ENCODE assay signal across 6 cellular contexts in genomic region chr19:45717983-45718650, GRCh38. TPM values are rescaled to one million over a fixed set of nuclear protein-coding genes. Genes with fewer than 3 reads are reported as not detected.
A peak's percentile ranks its signal among the peaks of the same experiment; 100 is the strongest.
DNase-seq lines count a peak whose midpoint lies in the region; ATAC-seq and TF ChIP-seq lines count a peak whose summit lies in the region.

No MANE protein-coding gene starts in this region.

- no peaks in the 10 kb centered on the region for H3K9me3 Mint-ChIP-seq in stimulated activated memory B cell treated with anti-CD40 and anti-IgM and Interleukin-4, amounts not matched to agents 10 μg/mL and 1 μg/mL and 100 μg/mL, for 72 hours

- peaks cover 15 to 80% (median 25%) of the 10 kb centered on the region in 3 donors for H3K4me1 ChIP-seq in esophagus squamous epithelium

- intact Hi-C loops in esophagus squamous epithelium (cut with DNase I): loop anchor here (10.0 kb wide), 1 partner anchor 47 kb away; the partner anchor contains the start of gene SIX5

- H3K9me3 ChIP-seq in esophagus squamous epithelium: no peaks in the 10 kb centered on the region

- no peak for ATAC-seq in stimulated activated memory B cell treated with anti-CD40 and anti-IgM and Interleukin-4, amounts not matched to agents 10 μg/mL and 1 μg/mL and 100 μg/mL, for 72 hours
- no peak for ATAC-seq in GM18498 (IDR thresholded peaks at IDR 0.05; ENCODE audit: unreplicated experiment)
- ATAC-seq in HG03571 (IDR thresholded peaks at IDR 0.05; ENCODE audit: unreplicated experiment): no peak
- no peak for ATAC-seq in HG03095 (IDR thresholded peaks at IDR 0.05; ENCODE audit: unreplicated experiment)

- H3K4me1 Mint-ChIP-seq in stimulated activated memory B cell treated with anti-CD40 and anti-IgM and Interleukin-4, amounts not matched to agents 10 μg/mL and 1 μg/mL and 100 μg/mL, for 72 hours: peaks cover 38% of the 10 kb centered on the region

- peak overlapping the region; percentile 94 for H3K4me3 Mint-ChIP-seq in stimulated activated memory B cell treated with anti-CD40 and anti-IgM and Interleukin-4, amounts not matched to agents 10 μg/mL and 1 μg/mL and 100 μg/mL, for 72 hours

- WGBS in esophagus squamous epithelium, 2 donors: 53% methylated on average over 9 to 11 of the region's 12 CpGs

- no peak for TF ChIP-seq CTCF in esophagus squamous epithelium (IDR thresholded peaks at IDR 0.05)

- H3K4me3 ChIP-seq in esophagus squamous epithelium: peak overlapping the region; percentile 47 to 72 (median 64)

- peaks cover 34% of the 10 kb centered on the region for H3K36me3 Mint-ChIP-seq in stimulated activated memory B cell treated with anti-CD40 and anti-IgM and Interleukin-4, amounts not matched to agents 10 μg/mL and 1 μg/mL and 100 μg/mL, for 72 hours

- peak overlapping the region; percentile 87 to 96 (median 92) for H3K27ac ChIP-seq in esophagus squamous epithelium

- H3K27me3 Mint-ChIP-seq in stimulated activated memory B cell treated with anti-CD40 and anti-IgM and Interleukin-4, amounts not matched to agents 10 μg/mL and 1 μg/mL and 100 μg/mL, for 72 hours: no peaks in the 10 kb centered on the region

- H3K27me3 ChIP-seq in esophagus squamous epithelium: no peaks in the 10 kb centered on the region

- H3K27ac Mint-ChIP-seq in stimulated activated memory B cell treated with anti-CD40 and anti-IgM and Interleukin-4, amounts not matched to agents 10 μg/mL and 1 μg/mL and 100 μg/mL, for 72 hours: peak overlapping the region; percentile 78

- TF ChIP-seq POLR2A in esophagus squamous epithelium (IDR thresholded peaks at IDR 0.05): no peak

- peak; percentile 57 for DNase-seq in OCI-M1 (lab: John Stamatoyannopoulos, UW)
- DNase-seq in esophagus squamous epithelium (lab: John Stamatoyannopoulos, UW): no peak

- H3K36me3 ChIP-seq in esophagus squamous epithelium: peaks cover under 1 to 27% (median 2%) of the 10 kb centered on the region in 3 donors

RNA-seq across cellular contexts. Expression of gene FBXO46, which starts 12.6 kb away (rescaled TPM):
- 10 to 100 TPM; 16.0 to 37.2 (median 25.9) TPM for total RNA-seq in esophagus squamous epithelium

RNA-seq across cellular contexts. Expression of gene MEIOSIN, which starts 15.1 kb away (rescaled TPM):
- total RNA-seq in esophagus squamous epithelium: not detected

RNA-seq across cellular contexts. Expression of gene QPCTL, which starts 25.7 kb away (rescaled TPM):
- 1 to 10 TPM; 3.3 to 6.9 (median 5.5) TPM for total RNA-seq in esophagus squamous epithelium

RNA-seq across cellular contexts. Expression of gene SNRPD2, which starts 26.4 kb away (rescaled TPM):
- 100 to 1,000 TPM; 131 to 240 (median 186) TPM for total RNA-seq in esophagus squamous epithelium

RNA-seq across cellular contexts. Expression of gene GIPR, which starts 50.1 kb away (rescaled TPM):
- total RNA-seq in esophagus squamous epithelium: 1 to 10 TPM in 1 of 4 donors, under 1 TPM in 3; 0.44 to 1.1 (median 0.63) TPM
